ENCODE assay signal across 8 cellular contexts in the genomic region with DNA sequence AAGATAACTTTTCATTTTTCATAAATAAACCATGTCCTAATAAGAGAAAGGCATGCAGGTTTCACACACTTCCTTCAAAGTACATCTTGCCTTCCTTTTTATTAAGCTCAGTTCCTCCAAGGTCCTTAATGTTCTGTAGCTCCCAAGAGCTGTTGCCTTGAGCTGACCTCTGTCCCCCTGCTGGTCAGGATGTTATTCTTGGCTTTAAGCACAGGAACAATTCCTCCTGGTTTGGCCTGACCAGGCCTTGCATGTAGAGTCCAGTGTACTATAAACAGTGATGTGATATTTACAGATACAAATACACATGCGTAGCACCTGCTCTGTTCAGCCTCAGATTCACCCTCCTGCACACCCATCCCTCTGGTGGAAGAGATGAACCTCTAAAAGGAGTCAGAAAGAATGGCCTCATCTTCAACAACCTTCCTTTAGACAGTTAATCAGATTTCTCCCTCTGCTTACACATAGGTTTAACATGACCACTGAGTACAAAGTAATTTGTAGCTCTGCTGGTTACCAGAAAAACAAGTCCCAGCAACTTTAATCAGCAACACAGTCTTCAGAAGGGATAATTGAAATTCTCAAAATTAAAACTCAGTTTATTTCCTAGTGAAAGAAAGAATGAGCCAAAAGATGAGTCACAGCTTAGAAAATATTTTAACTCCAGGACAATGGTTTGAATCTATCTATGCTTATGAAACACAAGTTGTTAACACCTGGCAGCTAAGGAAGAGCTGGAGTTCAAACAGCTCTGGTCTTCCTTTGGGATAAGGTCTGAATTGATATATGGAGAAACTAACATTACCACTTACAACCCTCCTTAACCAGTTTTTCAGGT. TPM values are rescaled to one million over a fixed set of nuclear protein-coding genes. Genes with fewer than 3 reads are reported as not detected.
A peak's percentile ranks its signal among the peaks of the same experiment; 100 is the strongest.
DNase-seq lines count a peak whose midpoint lies in the region; ATAC-seq and TF ChIP-seq lines count a peak whose summit lies in the region.

No MANE protein-coding gene starts in this region.

- H3K4me1 Mint-ChIP-seq in chondrocyte (ENCODE audit: low read depth): peaks cover 33% of the 10 kb centered on the region

- no peak overlapping the region for H3K27ac ChIP-seq in left lung
- peak overlapping the region; percentile 6 to 59 (median 44) for H3K27ac ChIP-seq in upper lobe of left lung

- H3K27me3 ChIP-seq in left lung (no peaks in the 10 kb centered on the region), upper lobe of left lung (no peaks in the 10 kb centered on the region)

- H3K9me3 Mint-ChIP-seq in chondrocyte (ENCODE audit: low read depth): no peaks in the 10 kb centered on the region

- H3K4me3 Mint-ChIP-seq in chondrocyte (ENCODE audit: unreplicated experiment): no peak overlapping the region

- H3K9me3 ChIP-seq in left lung (no peaks in the 10 kb centered on the region), upper lobe of left lung (no peaks in the 10 kb centered on the region)

- DNase-seq in EH (ENCODE audit: low read depth): peak; percentile 78
- peak; percentile 42 for DNase-seq in NCI-H2196 (lab: John Stamatoyannopoulos, UW; ENCODE audit: unreplicated experiment)
- no peak for DNase-seq in chondrocyte (ENCODE audit: low spot score)
- peak in 1 of 2 donors; percentile 39 for DNase-seq in left lung
- DNase-seq in upper lobe of left lung: peak in 1 of 2 donors; percentile 52
- no peak for DNase-seq in activated gamma-delta T cell (lab: John Stamatoyannopoulos, UW)
- no peak for DNase-seq in stimulated activated CD4-positive, alpha-beta T cell treated with anti-CD3 and anti-CD28 coated beads, Interleukin-12 subunit alpha, Interleukin-12 subunit beta, amount 100 ng/mL, for 4 hours

- no peaks in the 10 kb centered on the region for H3K27me3 Mint-ChIP-seq in chondrocyte (ENCODE audit: low read depth)

- H3K36me3 Mint-ChIP-seq in chondrocyte (ENCODE audit: low read depth): no peaks in the 10 kb centered on the region

- no peak overlapping the region for H3K4me3 ChIP-seq in left lung
- H3K4me3 ChIP-seq in upper lobe of left lung: no peak overlapping the region

- intact Hi-C loops in left lung (cut with DNase I): no loop called here

- H3K4me1 ChIP-seq in left lung (peaks cover 11 to 18% of the 10 kb centered on the region in 2 donors), upper lobe of left lung (peaks cover 15 to 24% (median 20%) of the 10 kb centered on the region in 4 donors)

- H3K36me3 ChIP-seq in left lung: no peaks in the 10 kb centered on the region
- H3K36me3 ChIP-seq in upper lobe of left lung: no peaks in the 10 kb centered on the region

- TF ChIP-seq EP300 in upper lobe of left lung (IDR thresholded peaks at IDR 0.05): no peak

- H3K27ac Mint-ChIP-seq in chondrocyte (ENCODE audit: unreplicated experiment): peak overlapping the region; percentile 88

- TF ChIP-seq CTCF in chondrocyte (IDR thresholded peaks at IDR 0.05) (peak; percentile 57), left lung (IDR thresholded peaks at IDR 0.05) (peak; percentile 31 to 49), upper lobe of left lung (IDR thresholded peaks at IDR 0.05) (peak in 5 of 6 experiments; percentile 33 to 64 (median 49))

- ATAC-seq in left lung (peak; percentile 84), upper lobe of left lung (ENCODE audit: low FRiP score in 2 of 2) (peak; percentile 65 to 88), HG03378 (IDR thresholded peaks at IDR 0.05; ENCODE audit: unreplicated experiment) (no peak)

- no peak for TF ChIP-seq POLR2A in upper lobe of left lung (IDR thresholded peaks at IDR 0.05)

- 62 to 92% methylated on average over 1 of the region's 1 CpG for WGBS in upper lobe of left lung, 2 donors

RNA-seq across cellular contexts. Expression of gene PTPN9, which starts 46.5 kb away (rescaled TPM):
- total RNA-seq in chondrocyte (33.2 to 36.8 TPM (median 33.6 TPM) in 3 replicates), left lung (10 to 100 TPM; 21.9 to 25.4 TPM), upper lobe of left lung (10 to 100 TPM in 4 of 6 donors, 1 to 10 TPM in 2; 8.4 to 32.9 (median 22.7) TPM)

Comparison
In these comparisons a context has a peak if more than half of its experiments do, and no peak if none do; other contexts are left out.
1. DNase-seq: peak in EH (single experiment) and NCI-H2196 (single experiment); none in chondrocyte (single experiment), activated gamma-delta T cell (single experiment) and stimulated activated CD4-positive, alpha-beta T cell treated with anti-CD3 and anti-CD28 coated beads, Interleukin-12 subunit alpha, Interleukin-12 subunit beta, amount 100 ng/mL, for 4 hours (single experiment).
2. H3K27ac ChIP-seq: peak in upper lobe of left lung (4 of 4); none in left lung (0 of 2).
3. Peak in every context shown above with its lines, with median percentiles within 50 percentile points of each other: CTCF ChIP-seq.